10 cellular contexts compared by ENCODE assay signal in the genomic region with DNA sequence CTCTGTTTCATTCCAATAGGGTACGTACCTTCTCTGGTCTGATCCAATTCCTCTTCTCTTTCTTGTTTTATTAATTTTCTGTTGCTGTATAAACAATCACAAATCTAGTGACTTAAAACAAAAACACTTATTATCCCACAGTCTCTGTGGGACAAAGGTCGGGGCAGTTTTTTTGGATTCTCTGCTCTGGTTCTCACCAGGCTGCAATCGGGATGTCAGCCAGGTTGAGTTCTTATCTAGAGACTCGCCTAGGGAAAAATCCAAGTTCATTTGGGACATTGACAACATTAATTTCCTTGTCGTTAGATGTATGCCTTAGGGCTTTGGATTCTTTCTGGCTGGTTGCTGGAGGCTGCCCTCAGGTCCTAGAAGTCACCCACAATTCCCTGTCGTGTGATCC.
"Had no signal": no experiment of that assay in that cellular context is flagged by ENCODE, and none has a peak within 500 bp of the region (broad histone marks: within the 10 kb centered on the region; RNA-seq: fewer than 3 reads in every experiment).

No MANE protein-coding gene starts in this region.

- DNase-seq: GM23248, GOT3, H7, H9, HFFc6 had no signal

- ATAC-seq: GM23338, HCT116 had no signal

- H3K4me1 ChIP-seq: HAP-1 had no signal

- H3K9ac ChIP-seq: GM23248 had no signal

- H3K4me2 ChIP-seq: GM23338 had no signal

- FAIRE-seq: H1, H54 had no signal

- H3K36me3 ChIP-seq: HAP-1 had no signal

- H2AFZ ChIP-seq: GM23248, GM23338 had no signal

- H3K4me3 ChIP-seq: GM23248, GM23338, HAP-1 had no signal

- H3K9me3 ChIP-seq: HAP-1 had no signal

- H3K27ac ChIP-seq: GM23248 had no signal
